14 cellular contexts compared by ENCODE assay signal in the genomic region with DNA sequence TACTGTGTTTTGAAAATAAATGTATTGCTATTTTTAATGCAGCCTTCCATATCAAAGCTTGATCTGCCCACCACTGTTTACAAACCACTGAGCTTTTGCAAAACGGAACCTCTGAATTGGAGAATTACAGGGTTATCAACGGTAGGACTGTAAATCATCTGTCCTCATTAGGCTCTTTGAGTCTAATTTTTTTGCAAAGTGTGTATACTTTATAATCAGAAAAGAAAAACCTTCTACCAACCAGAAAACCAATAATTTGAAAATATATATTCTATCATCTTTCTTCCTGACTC.
"Had no signal": no experiment of that assay in that cellular context is flagged by ENCODE, and none has a peak within 500 bp of the region (broad histone marks: within the 10 kb centered on the region; RNA-seq: fewer than 3 reads in every experiment).

No MANE protein-coding gene starts in this region.

- H3K9me3 ChIP-seq: esophagus muscularis mucosa, sigmoid colon, stomach, testis had no signal

- H3K4me3 ChIP-seq: esophagus muscularis mucosa, lung, neural progenitor cell, sigmoid colon, stomach, testis had no signal

- DNase-seq: activated CD4-positive, alpha-beta T cell treated with anti-CD3 and anti-CD28 coated beads for 4 hours; activated CD8-positive, alpha-beta memory T cell treated with anti-CD3 and anti-CD28 coated beads, Interleukin-2, amount 50 U/mL, for 4 hours; activated CD8-positive, alpha-beta T cell treated with anti-CD3 and anti-CD28 coated beads, Interleukin-2, amount 10 ng/mL, durations not matched to agents 7 days and 5 days; activated naive CD8-positive, alpha-beta T cell treated with anti-CD3 and anti-CD28 coated beads, Interleukin-2, amount 10 ng/mL, durations not matched to agents 7 days and 5 days; cortex of kidney; effector CD4-positive, alpha-beta T cell; midbrain; sigmoid colon; stimulated activated CD4-positive, alpha-beta T cell treated with anti-CD3 and anti-CD28 coated beads, Interleukin-1b, Interleukin-23, amount 100 ng/mL, for 48 hours; stomach; testis had no signal

- H3K4me1 ChIP-seq: neural progenitor cell, testis had no signal

- H3K27ac ChIP-seq: esophagus muscularis mucosa, neural progenitor cell, sigmoid colon, stomach, testis had no signal

- H2AFZ ChIP-seq: neural progenitor cell had no signal

- H3K9ac ChIP-seq: neural progenitor cell had no signal

- H3K27me3 ChIP-seq: esophagus muscularis mucosa, sigmoid colon, stomach, testis had no signal

- H3K36me3 ChIP-seq: neural progenitor cell, sigmoid colon had no signal

- H3K4me2 ChIP-seq: neural progenitor cell had no signal

- ATAC-seq: activated CD8-positive, alpha-beta T cell treated with anti-CD3 and anti-CD28 coated beads, Interleukin-2, amount 10 ng/mL, durations not matched to agents 7 days and 5 days had no signal
